Comparison of ENCODE assay signal across 28 cellular contexts in genomic region chr14:88542857-88543795, GRCh38. TPM values are rescaled to one million over a fixed set of nuclear protein-coding genes. Genes with fewer than 3 reads are reported as not detected.
DNase-seq lines count a peak whose midpoint lies in the region; ATAC-seq, FAIRE-seq and TF ChIP-seq lines count a peak whose summit lies in the region.
"Had no signal": no experiment of that assay in that cellular context is flagged by ENCODE, and none has a peak within 500 bp of the region (broad histone marks: within the 10 kb centered on the region; RNA-seq: fewer than 3 reads in every experiment).

No MANE protein-coding gene starts in this region.

- TF ChIP-seq POLR2A in A549 (IDR thresholded peaks at IDR 0.05; ENCODE audit: low read length) = no peak
- TF ChIP-seq POLR2A in suprapubic skin (IDR thresholded peaks at IDR 0.05) = no peak

- intact Hi-C loops in colonic mucosa (cut with DNase I) = no loop called here

- TF ChIP-seq RAD21 in A549 (conservative IDR thresholded peaks at IDR 0.05 in 1 of 2, IDR thresholded peaks at IDR 0.05 in 1 of 2) = no peak

- H3K4me1 ChIP-seq in A549 = peaks cover 28% of the 10 kb centered on the region
- H3K4me1 ChIP-seq in colonic mucosa = peaks cover 18% of the 10 kb centered on the region
- peaks cover 4% of the 10 kb centered on the region for H3K4me1 ChIP-seq in foreskin keratinocyte
- peaks cover 3% of the 10 kb centered on the region for H3K4me1 ChIP-seq in suprapubic skin
- H3K4me1 ChIP-seq: BE2C had no signal

- DNase-seq in A549 (ENCODE audit: low read depth in 1 of 2, low spot score in 1 of 2) (peak in 1 of 2 experiments; percentile 58), NCI-H69 (lab: John Stamatoyannopoulos, UW) (peak; percentile 74), colonic mucosa (peak; percentile 64), pons (ENCODE audit: low spot score) (no peak), cerebellar cortex (ENCODE audit: low spot score) (no peak), foreskin keratinocyte (no peak), suprapubic skin (ENCODE audit: low spot score in 2 of 2) (no peak)
- DNase-seq: activated CD4-positive, alpha-beta T cell treated with anti-CD3 and anti-CD28 coated beads, Interleukin-2, amount 50 U/mL, for 48 hours; BE2C; CD8-positive, alpha-beta memory T cell; DMS79; foreskin melanocyte; GF-D8; H9; left cardiac atrium; MM.1S; NCI-H1436 treated with DMSO at 0.1 percent for 48 hours; stimulated activated CD4-positive, alpha-beta T cell treated with anti-CD3 and anti-CD28 coated beads, Interleukin-2, amount 100 ng/mL, for 24 hours; stomach; T-cell; tibial artery had no signal

- peak overlapping the region; percentile 63 for H3K4me2 ChIP-seq in A549
- H3K4me2 ChIP-seq: smooth muscle cell had no signal

- H3K4me1 Mint-ChIP-seq in nephron = peaks cover 42% of the 10 kb centered on the region
- H3K4me1 Mint-ChIP-seq: activated naive CD4-positive, alpha-beta T cell treated with anti-CD3 and anti-CD28 coated beads, Interleukin-2, amount 50 U/mL, for 24 hours; CD8-positive, alpha-beta memory T cell; H9; T-cell had no signal

- peak overlapping the region; percentile 45 to 49; a peak in 3 of 6 replicates for H3K27ac ChIP-seq in A549
- H3K27ac ChIP-seq in colonic mucosa = peak overlapping the region; percentile 63
- no peak overlapping the region for H3K27ac ChIP-seq in foreskin keratinocyte
- no peak overlapping the region for H3K27ac ChIP-seq in suprapubic skin
- H3K27ac ChIP-seq: esophagus muscularis mucosa, stomach, tibial artery had no signal

- WGBS in A549 (ENCODE audit: missing lambda C conversion rate) = 63% methylated on average over 6 of the region's 6 CpGs
- 77% methylated on average over 6 of the region's 6 CpGs for WGBS in suprapubic skin

- peak overlapping the region in 1 of 2 donors; percentile 52 for H3K9ac ChIP-seq in colonic mucosa (ENCODE audit: low read depth in 2 of 2, low read length in 2 of 2)

- H3K4me3 Mint-ChIP-seq in nephron = peak overlapping the region in 2 of 3 experiments; percentile 7 to 20
- H3K4me3 Mint-ChIP-seq: activated naive CD4-positive, alpha-beta T cell treated with anti-CD3 and anti-CD28 coated beads, Interleukin-2, amount 50 U/mL, for 24 hours; CD8-positive, alpha-beta memory T cell; H9; T-cell had no signal

- TF ChIP-seq CTCF in A549 (IDR thresholded peaks at IDR 0.05) = no peak
- TF ChIP-seq CTCF in colonic mucosa (IDR thresholded peaks at IDR 0.05) = no peak
- TF ChIP-seq CTCF in nephron (IDR thresholded peaks at IDR 0.05; ENCODE audit: unreplicated experiment in 3 of 3) = no peak
- no peak for TF ChIP-seq CTCF in foreskin keratinocyte (conservative IDR thresholded peaks at IDR 0.05)
- TF ChIP-seq CTCF in suprapubic skin (IDR thresholded peaks at IDR 0.05) = no peak

- H3K9me3 ChIP-seq in A549 = no peaks in the 10 kb centered on the region
- H3K9me3 ChIP-seq in colonic mucosa = no peaks in the 10 kb centered on the region
- no peaks in the 10 kb centered on the region for H3K9me3 ChIP-seq in suprapubic skin
- H3K9me3 ChIP-seq: BE2C, esophagus muscularis mucosa, stomach, tibial artery had no signal

- H3K36me3 Mint-ChIP-seq in nephron (ENCODE audit: low read depth) = peaks cover 54% of the 10 kb centered on the region
- H3K36me3 Mint-ChIP-seq: activated naive CD4-positive, alpha-beta T cell treated with anti-CD3 and anti-CD28 coated beads, Interleukin-2, amount 50 U/mL, for 24 hours; CD8-positive, alpha-beta memory T cell; T-cell had no signal

- H3K27me3 ChIP-seq in colonic mucosa (no peaks in the 10 kb centered on the region), foreskin keratinocyte (no peaks in the 10 kb centered on the region), suprapubic skin (no peaks in the 10 kb centered on the region)
- H3K27me3 ChIP-seq: BE2C, esophagus muscularis mucosa, stomach, tibial artery had no signal

- H3K36me3 ChIP-seq in colonic mucosa = no peaks in the 10 kb centered on the region
- H3K36me3 ChIP-seq in suprapubic skin = peaks cover 9% of the 10 kb centered on the region
- H3K36me3 ChIP-seq: BE2C had no signal

- H3K27ac Mint-ChIP-seq in nephron = peak overlapping the region; percentile 26 to 36 (median 34)
- H3K27ac Mint-ChIP-seq: activated naive CD4-positive, alpha-beta T cell treated with anti-CD3 and anti-CD28 coated beads, Interleukin-2, amount 50 U/mL, for 24 hours; CD8-positive, alpha-beta memory T cell; H9; T-cell had no signal

- H3K4me3 ChIP-seq in A549 (no peak overlapping the region), colonic mucosa (no peak overlapping the region), suprapubic skin (no peak overlapping the region)
- H3K4me3 ChIP-seq: esophagus muscularis mucosa, K562, smooth muscle cell, stomach, tibial artery had no signal

- POLR2A ChIA-PET in A549 (lab: Yijun Ruan, JAX) = no interaction called here

- no peaks in the 10 kb centered on the region for H3K27me3 Mint-ChIP-seq in nephron (ENCODE audit: low read depth)

- CTCF ChIA-PET in A549 (lab: Yijun Ruan, JAX) = interaction anchor here (1.0 to 1.6 kb wide), 3 partner anchors 14 to 24 kb away, joined by 3 to 4 read pairs (median 3); no protein-coding TSS in a partner anchor

- no peak for TF ChIP-seq EP300 in A549 (IDR thresholded peaks at IDR 0.05)
- TF ChIP-seq EP300 in suprapubic skin (IDR thresholded peaks at IDR 0.05) = no peak

- ATAC-seq in A549 (peak in 1 of 2 experiments; percentile 83; a peak in 4 of 6 replicates), foreskin keratinocyte (no peak)
- ATAC-seq: K562, left cardiac atrium, T-cell had no signal

- H3K9me3 Mint-ChIP-seq in nephron = no peaks in the 10 kb centered on the region
- H3K9me3 Mint-ChIP-seq: activated naive CD4-positive, alpha-beta T cell treated with anti-CD3 and anti-CD28 coated beads, Interleukin-2, amount 50 U/mL, for 24 hours; H9; T-cell had no signal

- no peak for FAIRE-seq in A549 (lab: Jason Lieb, UNC)
- FAIRE-seq: bronchial epithelial cell, K562, RCC 7860 had no signal

TF ChIP-seq in A549, 52 proteins besides CTCF, POLR2A, EP300 and RAD21 (continues in another document):
- TF ChIP-seq, protein P1, sequence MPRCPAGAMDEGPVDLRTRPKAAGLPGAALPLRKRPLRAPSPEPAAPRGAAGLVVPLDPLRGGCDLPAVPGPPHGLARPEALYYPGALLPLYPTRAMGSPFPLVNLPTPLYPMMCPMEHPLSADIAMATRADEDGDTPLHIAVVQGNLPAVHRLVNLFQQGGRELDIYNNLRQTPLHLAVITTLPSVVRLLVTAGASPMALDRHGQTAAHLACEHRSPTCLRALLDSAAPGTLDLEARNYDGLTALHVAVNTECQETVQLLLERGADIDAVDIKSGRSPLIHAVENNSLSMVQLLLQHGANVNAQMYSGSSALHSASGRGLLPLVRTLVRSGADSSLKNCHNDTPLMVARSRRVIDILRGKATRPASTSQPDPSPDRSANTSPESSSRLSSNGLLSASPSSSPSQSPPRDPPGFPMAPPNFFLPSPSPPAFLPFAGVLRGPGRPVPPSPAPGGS (IDR thresholded peaks at IDR 0.05) = no peak
- TF ChIP-seq, protein P2, sequence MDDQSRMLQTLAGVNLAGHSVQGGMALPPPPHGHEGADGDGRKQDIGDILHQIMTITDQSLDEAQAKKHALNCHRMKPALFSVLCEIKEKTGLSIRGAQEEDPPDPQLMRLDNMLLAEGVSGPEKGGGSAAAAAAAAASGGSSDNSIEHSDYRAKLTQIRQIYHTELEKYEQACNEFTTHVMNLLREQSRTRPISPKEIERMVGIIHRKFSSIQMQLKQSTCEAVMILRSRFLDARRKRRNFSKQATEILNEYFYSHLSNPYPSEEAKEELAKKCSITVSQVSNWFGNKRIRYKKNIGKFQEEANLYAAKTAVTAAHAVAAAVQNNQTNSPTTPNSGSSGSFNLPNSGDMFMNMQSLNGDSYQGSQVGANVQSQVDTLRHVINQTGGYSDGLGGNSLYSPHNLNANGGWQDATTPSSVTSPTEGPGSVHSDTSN (IDR thresholded peaks at IDR 0.05) = no peak
- no peak for TF ChIP-seq REST (IDR thresholded peaks at IDR 0.05)

RNA-seq across cellular contexts. Expression of gene PTPN21, which starts 11.7 kb away (rescaled TPM):
- 8.3 and 9.8 TPM in 2 replicates for polyA plus RNA-seq in A549 (2011; rRNA removed)
- polyA plus RNA-seq in A549 (2012; cell fraction: cytosol; rRNA removed) = 2.6 and 3.5 TPM in 2 replicates
- polyA plus RNA-seq in A549 (2012; cell fraction: nucleus; rRNA removed) = 7.3 TPM in 2 replicates
- polyA plus RNA-seq in A549 (2017; fragmentation: RNase III; extraction: RNeasy Plus Mini Kit Qiagen cat#74134 plus additional on column Dnase treatment) = 6.0 to 7.2 TPM (median 6.5 TPM) in 3 replicates
- polyA minus RNA-seq in A549 (2011; rRNA and poly(A)+ RNA removed) = 10.3 and 12.7 TPM in 2 replicates
- total RNA-seq in colonic mucosa = 10 to 100 TPM; 22.2 to 23.6 TPM
- total RNA-seq in foreskin keratinocyte = 10.8 and 10.9 TPM in 2 replicates
- 2.8 and 3.2 TPM in 2 replicates for polyA plus RNA-seq in foreskin keratinocyte
- 10 to 100 TPM; 33.2 to 71.1 (median 39.9) TPM for total RNA-seq in suprapubic skin
- polyA plus RNA-seq: CD8-positive, alpha-beta memory T cell had no signal

RNA-seq across cellular contexts. Expression of gene ZC3H14, which starts 19.7 kb away (rescaled TPM):
- polyA plus RNA-seq in A549 (2011; rRNA removed) (141 and 194 TPM in 2 replicates), A549 (2017; fragmentation: RNase III; extraction: RNeasy Plus Mini Kit Qiagen cat#74134 plus additional on column Dnase treatment) (64.5 to 73.3 TPM (median 68.1 TPM) in 3 replicates), foreskin keratinocyte (28.2 and 33.7 TPM in 2 replicates)
- 66.2 and 70.1 TPM in 2 replicates for polyA plus RNA-seq in A549 (2012; cell fraction: cytosol; rRNA removed)
- 46.8 and 61.2 TPM in 2 replicates for polyA plus RNA-seq in A549 (2012; cell fraction: nucleus; rRNA removed)
- 160 and 171 TPM in 2 replicates for polyA minus RNA-seq in A549 (2011; rRNA and poly(A)+ RNA removed)
- total RNA-seq in colonic mucosa (10 to 100 TPM; 52.6 to 54.3 TPM), foreskin keratinocyte (69.2 and 70.2 TPM in 2 replicates), suprapubic skin (10 to 100 TPM; 49.2 to 83.6 (median 59.9) TPM)

Comparison
In these comparisons a context has a peak if more than half of its experiments do, and no peak if none do; other contexts are left out.
1. DNase-seq: peak in NCI-H69 (single experiment) and colonic mucosa (single experiment); none in pons (single experiment), cerebellar cortex (single experiment), foreskin keratinocyte (0 of 2) and suprapubic skin (0 of 2).
2. H3K27ac ChIP-seq: peak in A549 (2 of 2) and colonic mucosa (single experiment); none in foreskin keratinocyte (single experiment) and suprapubic skin (single experiment).